8 cellular contexts compared by ENCODE assay signal in the genomic region with DNA sequence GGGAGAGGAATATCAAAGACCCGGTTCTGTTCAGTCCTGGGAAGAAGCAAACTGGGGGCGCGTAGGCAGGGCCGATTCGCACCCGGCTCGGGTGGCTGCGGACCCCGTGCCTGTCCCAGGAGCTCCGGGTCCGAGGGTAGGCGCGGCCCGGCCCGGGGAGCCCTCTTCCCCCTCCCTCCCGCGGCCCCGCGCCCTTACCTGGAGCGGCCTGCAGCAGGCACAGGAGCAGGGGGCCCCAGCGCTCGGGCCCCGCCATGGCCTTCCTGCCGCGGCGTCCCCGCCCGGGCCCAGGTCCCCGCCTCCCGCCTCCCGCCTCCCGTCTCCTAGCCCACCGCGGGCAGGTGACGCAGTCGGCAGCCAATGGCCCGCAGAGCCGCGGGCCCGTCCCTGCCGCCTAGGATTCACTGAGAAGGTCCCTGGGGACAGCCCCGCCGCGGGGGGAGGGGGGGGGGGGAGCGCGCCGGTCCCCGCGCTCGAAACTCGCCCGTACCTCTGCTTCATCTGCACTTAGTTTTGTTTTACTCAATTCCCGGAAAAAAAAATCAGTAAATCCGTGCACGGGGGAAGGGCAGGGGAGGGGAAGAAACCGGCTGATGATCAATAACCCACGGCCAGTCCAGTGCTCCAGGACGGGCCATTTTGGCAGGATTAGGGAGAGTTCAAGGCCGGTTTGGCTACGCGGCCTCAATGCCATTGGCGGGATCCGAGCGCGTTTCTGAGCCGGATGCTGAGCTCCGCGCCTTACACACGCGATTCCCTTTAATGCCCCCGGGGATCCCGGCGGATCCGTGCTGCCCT. TPM values are rescaled to one million over a fixed set of nuclear protein-coding genes. Genes with fewer than 3 reads are reported as not detected.
A peak's percentile ranks its signal among the peaks of the same experiment; 100 is the strongest.
DNase-seq lines count a peak whose midpoint lies in the region; ATAC-seq, FAIRE-seq and TF ChIP-seq lines count a peak whose summit lies in the region.

TSS of gene IFNLR1 (minus strand) at position 297 of the 798 bp plus-strand sequence. CDS start at position 256, 41 bp downstream.

- 0% methylated on average over 11 to 66 of the region's 74 CpGs for WGBS in body of pancreas, 2 donors

- peaks cover 8% of the 10 kb centered on the region for H3K27me3 Mint-ChIP-seq in T-helper 1 cell treated with Interleukin-12 subunit alpha and Interleukin-12 subunit beta and Interleukin-4 antibody, amounts not matched to agents 30 μg/mL and 1 μg/mL, for 36 hours (ENCODE audit: low read depth)

- TF ChIP-seq POLR2A in body of pancreas (IDR thresholded peaks at IDR 0.05): peak; percentile 48 to 65 (median 56)

- H3K27ac Mint-ChIP-seq in T-helper 1 cell treated with Interleukin-12 subunit alpha and Interleukin-12 subunit beta and Interleukin-4 antibody, amounts not matched to agents 30 μg/mL and 1 μg/mL, for 36 hours: no peak within 1 kb of the TSS

- ATAC-seq in body of pancreas: peak; percentile 85
- no peak for ATAC-seq in HG03135 (IDR thresholded peaks at IDR 0.05; ENCODE audit: unreplicated experiment)

- no peaks in the 10 kb centered on the region for H3K27me3 ChIP-seq in body of pancreas

- H3K4me1 Mint-ChIP-seq in T-helper 1 cell treated with Interleukin-12 subunit alpha and Interleukin-12 subunit beta and Interleukin-4 antibody, amounts not matched to agents 30 μg/mL and 1 μg/mL, for 36 hours (ENCODE audit: low read depth): peaks cover 36% of the 10 kb centered on the region

- FAIRE-seq in kidney (lab: Jason Lieb, UNC): no peak

- H3K9me3 Mint-ChIP-seq in T-helper 1 cell treated with Interleukin-12 subunit alpha and Interleukin-12 subunit beta and Interleukin-4 antibody, amounts not matched to agents 30 μg/mL and 1 μg/mL, for 36 hours: peaks cover 4% of the 10 kb centered on the region

- H3K4me3 ChIP-seq in body of pancreas (peak within 1 kb of the TSS; percentile 34 to 46), kidney (ENCODE audit: low read length in 2 of 2) (peak within 1 kb of the TSS; percentile 71 to 73)

- peak within 1 kb of the TSS; percentile 78 for H3K4me3 Mint-ChIP-seq in T-helper 1 cell treated with Interleukin-12 subunit alpha and Interleukin-12 subunit beta and Interleukin-4 antibody, amounts not matched to agents 30 μg/mL and 1 μg/mL, for 36 hours

- peaks cover 1% of the 10 kb centered on the region for H3K36me3 Mint-ChIP-seq in T-helper 1 cell treated with Interleukin-12 subunit alpha and Interleukin-12 subunit beta and Interleukin-4 antibody, amounts not matched to agents 30 μg/mL and 1 μg/mL, for 36 hours (ENCODE audit: low read depth)

- intact Hi-C loops in body of pancreas (cut with DNase I): no loop called here
- intact Hi-C loops in kidney (cut with DNase I): no loop called here

- H3K9me3 ChIP-seq in body of pancreas (no peaks in the 10 kb centered on the region), kidney (ENCODE audit: control insufficient read depth in 1 of 2, low read length in 2 of 2) (no peaks in the 10 kb centered on the region)

- H3K4me1 ChIP-seq in body of pancreas: peaks cover 17% of the 10 kb centered on the region
- peaks cover 0 to 4% of the 10 kb centered on the region in 2 donors for H3K4me1 ChIP-seq in kidney (ENCODE audit: control insufficient read depth in 1 of 2, insufficient read depth in 1 of 2, low read depth in 1 of 2, low read length in 2 of 2)

- TF ChIP-seq CTCF in body of pancreas (IDR thresholded peaks at IDR 0.05) (no peak), kidney (IDR thresholded peaks at IDR 0.05; ENCODE audit: borderline replicate concordance, extremely low read depth, insufficient read depth) (no peak)

- H3K36me3 ChIP-seq in body of pancreas (replicated peaks in 1 of 2; ENCODE audit: insufficient read depth in 1 of 2, low read depth in 2 of 2): no peaks in the 10 kb centered on the region
- H3K36me3 ChIP-seq in kidney (ENCODE audit: control insufficient read depth in 1 of 2, insufficient read depth in 2 of 2, low read length in 2 of 2): no peaks in the 10 kb centered on the region

- peak within 1 kb of the TSS; percentile 70 to 81 for H3K9ac ChIP-seq in kidney (ENCODE audit: low read length in 2 of 2)

- peak within 1 kb of the TSS; percentile 67 to 99 (median 88) for H3K27ac ChIP-seq in body of pancreas
- peak within 1 kb of the TSS; percentile 78 to 80 for H3K27ac ChIP-seq in kidney (ENCODE audit: low read depth in 2 of 2, low read length in 2 of 2)

- DNase-seq in Daoy (ENCODE audit: low read depth): peak; percentile 63
- DNase-seq in HuH-7.5 (ENCODE audit: low spot score): peak; percentile 69
- DNase-seq in body of pancreas: peak; percentile 75 to 89 (median 85)
- DNase-seq in kidney: peak; percentile 87
- DNase-seq in stimulated activated CD4-positive, alpha-beta T cell treated with anti-CD3 and anti-CD28 coated beads, Interleukin-1b, Interleukin-23, amount 100 ng/mL, for 4 hours (ENCODE audit: low read depth in 2 of 2): peak; percentile 53 to 76
- DNase-seq in OCI-M1 (lab: John Stamatoyannopoulos, UW): no peak

RNA-seq across cellular contexts. Expression of gene IFNLR1, which starts in this region (rescaled TPM):
- total RNA-seq in Daoy (2014; rRNA removed; shearing (Covaris generic)): 1.2 and 1.3 TPM in 2 replicates
- 1 to 10 TPM; 4.6 to 5.4 TPM for total RNA-seq in body of pancreas
- 4.8 TPM for total RNA-seq in kidney
- 1.6 TPM for polyA plus RNA-seq in kidney (ENCODE audit: insufficient read depth, low read depth, low replicate concordance)
